8 cellular contexts compared by ENCODE assay signal in the genomic region with DNA sequence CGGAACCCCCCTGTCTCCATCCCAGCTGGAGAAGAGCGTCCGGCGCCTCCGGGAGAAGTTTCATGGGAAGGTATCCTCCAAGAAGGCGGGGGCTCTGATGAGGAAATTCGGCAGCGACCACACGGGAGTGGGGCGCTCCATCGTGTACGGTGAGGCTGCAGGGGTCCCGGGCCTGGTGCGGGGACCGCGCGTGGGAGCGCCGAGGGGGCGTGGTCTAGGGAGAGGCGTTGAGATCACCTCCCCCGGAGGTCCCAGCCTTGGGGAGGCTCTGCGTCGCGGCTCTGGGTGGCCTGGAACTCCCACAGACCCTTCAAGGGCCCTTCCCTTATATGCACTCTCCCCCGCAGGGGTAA. TPM values are rescaled to one million over a fixed set of nuclear protein-coding genes. Genes with fewer than 3 reads are reported as not detected.
DNase-seq lines count a peak whose midpoint lies in the region; ATAC-seq and FAIRE-seq lines count a peak whose summit lies in the region.

No MANE protein-coding gene starts in this region.

- H3K36me3 ChIP-seq in HAP-1 (replicated peaks) = no peaks in the 10 kb centered on the region
- peaks cover 0 to 4% of the 10 kb centered on the region in 2 donors for H3K36me3 ChIP-seq in small intestine (ENCODE audit: control insufficient read depth in 2 of 2, insufficient read depth in 2 of 2, low read length in 2 of 2)

- in situ Hi-C loops in HAP-1 (cut with MboI; ENCODE audit: low sequenced_read_pairs) = no loop called here

- peak overlapping the region; percentile 87 to 89 for H3K4me3 Mint-ChIP-seq in activated T-cell treated with anti-CD3 and anti-CD28 coated beads, Interleukin-2, amount 50 U/mL, for 72 hours

- intact Hi-C loops in left ventricle myocardium superior (cut with micrococcal nuclease) = no loop called here

- H3K9me3 ChIP-seq in HAP-1 (no peaks in the 10 kb centered on the region; the same call in 1 of the 2 replicates), small intestine (ENCODE audit: control insufficient read depth, low read depth) (no peaks in the 10 kb centered on the region)

- H3K36me3 Mint-ChIP-seq in activated T-cell treated with anti-CD3 and anti-CD28 coated beads, Interleukin-2, amount 50 U/mL, for 72 hours (ENCODE audit: insufficient read depth in 2 of 2) = peaks cover 2 to 3% of the 10 kb centered on the region in 2 donors

- H3K27ac Mint-ChIP-seq in activated T-cell treated with anti-CD3 and anti-CD28 coated beads, Interleukin-2, amount 50 U/mL, for 72 hours = peak overlapping the region; percentile 38

- no peak for FAIRE-seq in small intestine (lab: Jason Lieb, UNC)

- no peaks in the 10 kb centered on the region for H3K9me3 Mint-ChIP-seq in activated T-cell treated with anti-CD3 and anti-CD28 coated beads, Interleukin-2, amount 50 U/mL, for 72 hours

- ATAC-seq in activated T-cell treated with anti-CD3 and anti-CD28 coated beads, Interleukin-2, amount 50 U/mL, for 72 hours (replicated peaks in 1 of 2) = peak in 1 of 2 donors; percentile 35
- ATAC-seq in left ventricle myocardium superior = peak; percentile 23
- no peak for ATAC-seq in GM21528 (IDR thresholded peaks at IDR 0.05; ENCODE audit: low FRiP score, unreplicated experiment)

- H3K4me3 ChIP-seq in HAP-1 = peak overlapping the region; percentile 48
- peak overlapping the region; percentile 89 to 94 for H3K4me3 ChIP-seq in small intestine (ENCODE audit: low read depth in 1 of 2, low read length in 2 of 2)

- DNase-seq in HAP-1 (ENCODE audit: low spot score in 2 of 2) (peak in 1 of 2 experiments; percentile 22), left ventricle myocardium superior (no peak), small intestine (no peak), NCI-H524 (lab: John Stamatoyannopoulos, UW) (no peak), iPS-NIHi7 (ENCODE audit: extremely low spot score) (no peak), NCI-H1105 (lab: John Stamatoyannopoulos, UW) (no peak)
- DNase-seq in activated T-cell treated with anti-CD3 and anti-CD28 coated beads, Interleukin-2, amount 50 U/mL, for 72 hours = peak; percentile 53 to 55

- H3K27ac ChIP-seq in small intestine (ENCODE audit: low read depth in 1 of 2, low read length in 1 of 2) = peak overlapping the region; percentile 92 to 94

- H3K27me3 ChIP-seq in HAP-1 (ENCODE audit: low read depth) (0 out of 2 replicates have a peak, but pooled peaks cover 2% of the 10 kb centered on the region), small intestine (ENCODE audit: control insufficient read depth in 2 of 2, insufficient read depth in 2 of 2, low read length in 2 of 2) (no peaks in the 10 kb centered on the region)

- H3K27me3 Mint-ChIP-seq in activated T-cell treated with anti-CD3 and anti-CD28 coated beads, Interleukin-2, amount 50 U/mL, for 72 hours (ENCODE audit: low read depth) = no peaks in the 10 kb centered on the region

- H3K4me1 Mint-ChIP-seq in activated T-cell treated with anti-CD3 and anti-CD28 coated beads, Interleukin-2, amount 50 U/mL, for 72 hours (ENCODE audit: low read depth) = peaks cover 14% of the 10 kb centered on the region

- H3K4me1 ChIP-seq in HAP-1 = no peaks in the 10 kb centered on the region
- peaks cover 0 to 6% of the 10 kb centered on the region in 2 donors for H3K4me1 ChIP-seq in small intestine (ENCODE audit: control insufficient read depth in 2 of 2, insufficient read depth in 1 of 2, low read depth in 1 of 2, low read length in 1 of 2)

- 9 to 17% (median 14%) methylated on average over 23 to 26 of the region's 26 CpGs for WGBS in small intestine, 3 donors

RNA-seq across cellular contexts. Expression of a gene that starts 0.8 kb away (rescaled TPM):
- 10 to 100 TPM; 55.0 to 70.4 TPM for total RNA-seq in activated T-cell treated with anti-CD3 and anti-CD28 coated beads, Interleukin-2, amount 50 U/mL, for 72 hours
- total RNA-seq in left ventricle myocardium superior = 8.2 TPM
- 10 to 100 TPM; 32.5 to 60.8 (median 40.5) TPM for polyA plus RNA-seq in small intestine

RNA-seq across cellular contexts. Expression of a gene that starts 15.6 kb away (rescaled TPM):
- 10 to 100 TPM; 13.2 to 17.6 TPM for total RNA-seq in activated T-cell treated with anti-CD3 and anti-CD28 coated beads, Interleukin-2, amount 50 U/mL, for 72 hours
- not detected for total RNA-seq in left ventricle myocardium superior
- under 1 TPM; 0.45 to 0.72 (median 0.54) TPM for polyA plus RNA-seq in small intestine

RNA-seq across cellular contexts. Expression of a gene that starts 19.3 kb away (rescaled TPM):
- total RNA-seq in activated T-cell treated with anti-CD3 and anti-CD28 coated beads, Interleukin-2, amount 50 U/mL, for 72 hours = 100 to 1,000 TPM; 106 to 117 TPM
- total RNA-seq in left ventricle myocardium superior = 21.4 TPM
- polyA plus RNA-seq in small intestine = 10 to 100 TPM; 26.2 to 48.3 (median 37.3) TPM

RNA-seq across cellular contexts. Expression of a gene that starts 24.6 kb away (rescaled TPM):
- 10 to 100 TPM; 65.4 to 73.9 TPM for total RNA-seq in activated T-cell treated with anti-CD3 and anti-CD28 coated beads, Interleukin-2, amount 50 U/mL, for 72 hours
- 4.2 TPM for total RNA-seq in left ventricle myocardium superior
- 10 to 100 TPM in 1 of 3 donors, 1 to 10 TPM in 2; 3.8 to 14.6 (median 6.3) TPM for polyA plus RNA-seq in small intestine

RNA-seq across cellular contexts. Expression of a gene that starts 32.8 kb away (rescaled TPM):
- 100 to 1,000 TPM; 277 to 278 TPM for total RNA-seq in activated T-cell treated with anti-CD3 and anti-CD28 coated beads, Interleukin-2, amount 50 U/mL, for 72 hours
- total RNA-seq in left ventricle myocardium superior = 179 TPM
- 100 to 1,000 TPM; 138 to 218 (median 213) TPM for polyA plus RNA-seq in small intestine

Comparison
In these comparisons a context has a peak if more than half of its experiments do, and no peak if none do; other contexts are left out.
1. DNase-seq: peak in activated T-cell treated with anti-CD3 and anti-CD28 coated beads, Interleukin-2, amount 50 U/mL, for 72 hours (2 of 2); none in left ventricle myocardium superior (single experiment), small intestine (single experiment), NCI-H524 (0 of 2), iPS-NIHi7 (single experiment) and NCI-H1105 (single experiment).
2. RNA of a gene that starts 15.6 kb away (total RNA-seq): 13.2 to 17.6 TPM in activated T-cell treated with anti-CD3 and anti-CD28 coated beads, Interleukin-2, amount 50 U/mL, for 72 hours; not detected in left ventricle myocardium superior (single experiment); every median in the first group is over 10 times any median in the second.